Comparison of ENCODE assay signal across 8 cellular contexts in genomic region chr3:171460226-171461086, GRCh38. TPM values are rescaled to one million over a fixed set of nuclear protein-coding genes. Genes with fewer than 3 reads are reported as not detected.
DNase-seq lines count a peak whose midpoint lies in the region; ATAC-seq and TF ChIP-seq lines count a peak whose summit lies in the region.

Gene TNIK, minus strand, starts transcription at chr3:171460405. Its CDS starts 342 bp downstream, at chr3:171460063.

- H3K4me1 ChIP-seq in adrenal gland (replicated peaks in 1 of 2): peaks cover 0 to 9% of the 10 kb centered on the region in 2 donors
- peaks cover 0 to 52% (median 25%) of the 10 kb centered on the region in 9 donors for H3K4me1 ChIP-seq in heart right ventricle

- H3K27me3 Mint-ChIP-seq in T-cell (no peaks in the 10 kb centered on the region), progenitor cell of endocrine pancreas (peaks cover 42% of the 10 kb centered on the region)

- H3K27me3 ChIP-seq in adrenal gland (no peaks in the 10 kb centered on the region), heart right ventricle (peaks cover 0 to 30% (median 9%) of the 10 kb centered on the region in 7 donors)

- no peaks in the 10 kb centered on the region for H3K9me3 Mint-ChIP-seq in T-cell
- no peaks in the 10 kb centered on the region for H3K9me3 Mint-ChIP-seq in progenitor cell of endocrine pancreas (ENCODE audit: low read depth)

- H3K4me3 Mint-ChIP-seq in T-cell: peak within 1 kb of the TSS; percentile 88 to 96 (median 96)
- H3K4me3 Mint-ChIP-seq in progenitor cell of endocrine pancreas (ENCODE audit: low read depth): peak within 1 kb of the TSS; percentile 86

- H3K27ac Mint-ChIP-seq in T-cell (peak within 1 kb of the TSS; percentile 93 to 95), progenitor cell of endocrine pancreas (peak within 1 kb of the TSS; percentile 88)

- peak within 1 kb of the TSS in 2 of 5 donors; percentile 39 to 62 for H3K27ac ChIP-seq in adrenal gland
- peak within 1 kb of the TSS; percentile 54 to 87 (median 82) for H3K27ac ChIP-seq in heart right ventricle

- H3K36me3 Mint-ChIP-seq in T-cell: no peaks in the 10 kb centered on the region
- no peaks in the 10 kb centered on the region for H3K36me3 Mint-ChIP-seq in progenitor cell of endocrine pancreas (ENCODE audit: insufficient read depth)

- CTCF ChIA-PET in T-cell (lab: Charles Lee): interaction anchor here (0.5 to 1.8 kb wide), 15 partner anchors 17 to 881 kb away, joined by 3 to 11 read pairs (median 4); no protein-coding TSS in a partner anchor

- intact Hi-C loops in adrenal gland (cut with DNase I) (no loop called here), heart right ventricle (cut with DNase I) (loop anchor here in 7 of 10 donors (5.0 to 10.0 kb wide), 6 partner anchors 84 to 273 kb away; no protein-coding TSS in a partner anchor)

- POLR2A ChIA-PET in T-cell (lab: Charles Lee): interaction anchor here (0.6 to 1.0 kb wide), 6 partner anchors 19 to 393 kb away, joined by 3 to 12 read pairs (median 6); no protein-coding TSS in a partner anchor

- DNase-seq in NCI-H1105 (lab: John Stamatoyannopoulos, UW): peak; percentile 93
- DNase-seq in T-cell: peak; percentile 85 to 98 (median 95)
- DNase-seq in adrenal gland: peak; percentile 79 to 94 (median 90)
- DNase-seq in heart right ventricle: peak; percentile 92 to 93
- DNase-seq in progenitor cell of endocrine pancreas (ENCODE audit: low spot score, unreplicated experiment): peak; percentile 69
- DNase-seq in ureter (ENCODE audit: low spot score): peak; percentile 93

- TF ChIP-seq CTCF in GM12872 (IDR thresholded peaks at IDR 0.05; ENCODE audit: insufficient read depth, low read depth, low read length) (peak; percentile 39; the same call in 2 of the 3 replicates), adrenal gland (IDR thresholded peaks at IDR 0.05) (peak in 5 of 6 experiments; percentile 16 to 52 (median 34)), heart right ventricle (IDR thresholded peaks at IDR 0.05) (peak in 6 of 9 donors; percentile 4 to 58 (median 40)), progenitor cell of endocrine pancreas (IDR thresholded peaks at IDR 0.05; ENCODE audit: unreplicated experiment) (peak; percentile 48)

- WGBS in adrenal gland, 4 donors: 0 to 1% (median 1%) methylated on average over 23 to 66 of the region's 66 CpGs
- 0% methylated on average over 66 of the region's 66 CpGs for WGBS in heart right ventricle, 2 donors

- no peaks in the 10 kb centered on the region for H3K36me3 ChIP-seq in adrenal gland (replicated peaks in 1 of 2)
- H3K36me3 ChIP-seq in heart right ventricle: no peaks in the 10 kb centered on the region

- no peaks in the 10 kb centered on the region for H3K9me3 ChIP-seq in adrenal gland (replicated peaks in 1 of 3)
- no peaks in the 10 kb centered on the region for H3K9me3 ChIP-seq in heart right ventricle

- peak in 1 of 2 donors; percentile 39 for TF ChIP-seq POLR2A in adrenal gland (IDR thresholded peaks at IDR 0.05)

- H3K4me3 ChIP-seq in adrenal gland (peak within 1 kb of the TSS; percentile 29 to 84 (median 32)), heart right ventricle (peak within 1 kb of the TSS; percentile 40 to 89 (median 72))

- H3K4me1 Mint-ChIP-seq in T-cell: peaks cover 37 to 55% (median 50%) of the 10 kb centered on the region in 3 donors
- H3K4me1 Mint-ChIP-seq in progenitor cell of endocrine pancreas (ENCODE audit: low read depth): peaks cover 26% of the 10 kb centered on the region

- ATAC-seq in HG02588 (IDR thresholded peaks at IDR 0.05; ENCODE audit: unreplicated experiment) (peak; percentile 73), T-cell (replicated peaks in 1 of 4) (peak; percentile 81 to 86 (median 84)), heart right ventricle (peak; percentile 95 to 98 (median 96))

RNA-seq across cellular contexts. Expression of gene TNIK, which starts in this region (rescaled TPM):
- 10 to 100 TPM; 52.2 to 81.0 (median 60.9) TPM for total RNA-seq in T-cell
- total RNA-seq in adrenal gland: 10 to 100 TPM in 5 of 8 donors, 1 to 10 TPM in 3; 5.5 to 28.6 (median 14.7) TPM
- 1 to 10 TPM; 4.9 to 8.0 (median 6.9) TPM for polyA plus RNA-seq in adrenal gland
- 10 to 100 TPM; 20.5 to 51.9 (median 38.8) TPM for total RNA-seq in heart right ventricle
- 10 to 100 TPM in 1 of 2 donors, 1 to 10 TPM in 1; 9.3 to 10.0 TPM for polyA plus RNA-seq in heart right ventricle
- total RNA-seq in progenitor cell of endocrine pancreas: 15.7 and 17.7 TPM in 2 replicates
- total RNA-seq in ureter: 17.1 TPM

Comparison
In these comparisons a context has a peak if more than half of its experiments do, and no peak if none do; other contexts are left out.
1. intact Hi-C loops: an anchor here in heart right ventricle (5.0 to 10.0 kb wide); none called in adrenal gland.